In the genomic region with DNA sequence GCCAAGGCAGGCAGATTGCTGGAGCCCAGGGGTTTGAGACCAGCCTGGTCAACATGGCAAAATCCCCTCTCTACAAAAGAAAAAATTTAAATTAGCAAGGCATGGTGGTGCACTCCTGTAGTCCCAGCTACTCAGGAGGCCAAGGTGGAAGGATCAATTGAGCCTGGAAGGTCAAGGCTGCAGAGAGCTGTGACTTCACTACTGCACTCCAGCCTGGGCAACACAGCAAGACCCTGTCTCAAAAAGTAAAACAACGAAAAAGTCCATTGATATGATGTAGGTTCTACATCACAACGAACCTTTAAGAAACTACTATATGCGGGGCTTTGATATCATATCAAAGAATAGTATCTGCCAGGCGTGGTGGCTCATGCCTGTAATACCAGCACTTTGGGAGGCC, we compare ENCODE assay signal across 35 cellular contexts. TPM values are rescaled to one million over a fixed set of nuclear protein-coding genes. Genes with fewer than 3 reads are reported as not detected.
"Had no signal": no experiment of that assay in that cellular context is flagged by ENCODE, and none has a peak within 500 bp of the region (broad histone marks: within the 10 kb centered on the region; RNA-seq: fewer than 3 reads in every experiment).

No MANE protein-coding gene starts in this region.

- H3K27me3 ChIP-seq: Peyer's patch had no signal

- H3K27ac ChIP-seq: VCaP had no signal

- H3K9me3 ChIP-seq: Peyer's patch had no signal

- DNase-seq: activated CD4-positive, alpha-beta T cell treated with anti-CD3 and anti-CD28 coated beads for 1 hour; activated CD4-positive, alpha-beta T cell treated with anti-CD3 and anti-CD28 coated beads for 48 hours; activated CD4-positive, alpha-beta T cell treated with anti-CD3 and anti-CD28 coated beads, Interleukin-2, amount 50 U/mL, for 4 hours; activated CD4-positive, CD25-positive, alpha-beta regulatory T cell; activated CD8-positive, alpha-beta T cell treated with anti-CD3 and anti-CD28 coated beads for 36 hours; activated gamma-delta T cell treated with Interleukin-2 at 50 U/mL for 16 hours; activated naive CD4-positive, alpha-beta T cell treated with anti-CD3 and anti-CD28 coated beads, Interleukin-2, amount 10 ng/mL, durations not matched to agents 7 days and 5 days; activated naive CD8-positive, alpha-beta T cell treated with anti-CD3 and anti-CD28 coated beads, Interleukin-2, amount 50 U/mL, for 24 hours; activated T-cell treated with anti-CD3 and anti-CD28 coated beads, Interleukin-2, amount 50 U/mL, for 1 hour; anterior cingulate cortex; caudate nucleus; cerebellar nuclear complex; MM.1S; MV-4-11; NCI-H1092; NCI-H1417; NCI-H146; NCI-H187; NCI-H2029 treated with DMSO at 0.1 percent for 48 hours; NCI-H2107; NCI-H2171; NCI-H510A; NCI-H526; NCI-H748 treated with DMSO at 0.1 percent for 48 hours; NK-92 treated with Interleukin-12 subunit alpha and Interleukin-12 subunit beta, amount 100 ng/mL, for 24 hours; PC-3; Peyer's patch; RPMI8226; SW 1271; T-helper 1 cell; T-helper 2 cell; T-helper 9 cell had no signal

- H3K4me3 ChIP-seq: Peyer's patch had no signal

- FAIRE-seq: bronchial epithelial cell had no signal

- H3K36me3 ChIP-seq: Peyer's patch had no signal

- ATAC-seq: activated CD8-positive, alpha-beta T cell treated with anti-CD3 and anti-CD28 coated beads for 36 hours; activated naive CD8-positive, alpha-beta T cell treated with anti-CD3 and anti-CD28 coated beads, Interleukin-2, amount 50 U/mL, for 24 hours; PC-3 had no signal

RNA-seq across cellular contexts. Expression of a gene that starts 20.9 kb away (rescaled TPM):
- total RNA-seq: LHCN-M2 had no signal
